Comparison of ENCODE assay signal across 16 cellular contexts in the genomic region with DNA sequence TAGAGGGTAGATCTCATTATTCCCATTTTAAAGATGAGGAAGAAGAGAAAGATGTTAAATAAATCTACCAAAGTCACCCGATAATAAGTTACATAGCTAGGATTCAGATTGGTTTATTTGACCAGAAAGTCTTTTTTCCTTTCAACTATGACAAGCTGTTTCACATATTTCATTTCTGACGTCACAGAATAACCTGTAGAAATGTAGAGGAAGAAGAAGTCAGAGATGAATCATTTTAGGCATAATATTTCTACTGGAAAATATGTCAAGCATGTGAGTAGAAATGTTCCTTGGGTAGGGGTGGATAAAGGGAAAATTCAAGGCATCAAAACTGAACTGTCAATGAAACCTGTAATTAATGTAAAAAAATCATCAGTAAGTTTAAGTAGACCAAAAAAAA.
A peak's percentile ranks its signal among the peaks of the same experiment; 100 is the strongest.
DNase-seq lines count a peak whose midpoint lies in the region; ATAC-seq, FAIRE-seq and TF ChIP-seq lines count a peak whose summit lies in the region.
"Had no signal": no experiment of that assay in that cellular context is flagged by ENCODE, and none has a peak within 500 bp of the region (broad histone marks: within the 10 kb centered on the region; RNA-seq: fewer than 3 reads in every experiment).

No MANE protein-coding gene starts in this region.

- H3K36me3 Mint-ChIP-seq in HFFc6 (ENCODE audit: low read depth) = no peaks in the 10 kb centered on the region

- H3K4me3 Mint-ChIP-seq in HFFc6 = no peak overlapping the region

- no peak overlapping the region for H3K27ac Mint-ChIP-seq in HFFc6

- H3K27me3 Mint-ChIP-seq in HFFc6 (ENCODE audit: insufficient read depth) = no peaks in the 10 kb centered on the region

- intact Hi-C loops in right cardiac atrium (cut with DNase I) = no loop called here

- H3K4me1 ChIP-seq in right cardiac atrium (ENCODE audit: control insufficient read depth, insufficient read depth, low read length) = no peaks in the 10 kb centered on the region

- H3K9me3 Mint-ChIP-seq in HFFc6 = no peaks in the 10 kb centered on the region

- 63% methylated on average over 2 of the region's 2 CpGs for WGBS in right cardiac atrium

- no peak for TF ChIP-seq CTCF in HFFc6 (IDR thresholded peaks at IDR 0.05)
- TF ChIP-seq CTCF in RWPE1 (conservative IDR thresholded peaks at IDR 0.05; ENCODE audit: low read depth) = no peak
- no peak for TF ChIP-seq CTCF in epithelial cell of esophagus (IDR thresholded peaks at IDR 0.05; ENCODE audit: insufficient read depth, low read depth, low read length, missing control alignments)

- no peak overlapping the region for H3K4me3 ChIP-seq in epithelial cell of esophagus (ENCODE audit: low read length)
- no peak overlapping the region for H3K4me3 ChIP-seq in right cardiac atrium (ENCODE audit: low read length)

- no peak overlapping the region for H3K27ac ChIP-seq in RWPE1
- H3K27ac ChIP-seq in right cardiac atrium (ENCODE audit: low read length) = no peak overlapping the region
- H3K27ac ChIP-seq: HL-60 had no signal

- peak; percentile 40 for FAIRE-seq in urothelium cell line (lab: Jason Lieb, UNC)
- FAIRE-seq: GM19239 had no signal

- ATAC-seq in right cardiac atrium = no peak
- ATAC-seq: SK-N-SH treated with all-trans-retinoic acid at 6 μM for 48 hours had no signal

- CTCF ChIA-PET in RWPE1 (lab: Yijun Ruan, JAX) = no interaction called here

- H3K9me3 ChIP-seq in right cardiac atrium (ENCODE audit: control insufficient read depth, low read length) = no peaks in the 10 kb centered on the region

- H3K4me1 Mint-ChIP-seq in HFFc6 (ENCODE audit: low read depth) = peaks cover 18% of the 10 kb centered on the region

- POLR2A ChIA-PET in RWPE1 (lab: Yijun Ruan, JAX; ENCODE audit: low non-redundant PET) = no interaction called here

- peak; percentile 3 for DNase-seq in HFFc6
- peak; percentile 8 for DNase-seq in RWPE1 (ENCODE audit: low spot score)
- peak; percentile 42 for DNase-seq in epithelial cell of esophagus (ENCODE audit: low read depth)
- no peak for DNase-seq in urothelium cell line (ENCODE audit: low spot score)
- DNase-seq in COLO668 (lab: John Stamatoyannopoulos, UW; ENCODE audit: unreplicated experiment) = no peak
- DNase-seq in right cardiac atrium = no peak
- DNase-seq in DMS153 treated with DMSO at 0.1 percent for 48 hours (lab: John Stamatoyannopoulos, UW; ENCODE audit: unreplicated experiment) = no peak
- DNase-seq: Karpas-422, NCI-H1930, NCI-H2171, NCI-H446 treated with DMSO at 0.1 percent for 48 hours, NCI-H774, Right ventricle myocardium superior had no signal

- no peaks in the 10 kb centered on the region for H3K27me3 ChIP-seq in right cardiac atrium (ENCODE audit: control insufficient read depth, insufficient read depth)

Comparison
In these comparisons a context has a peak if more than half of its experiments do, and no peak if none do; other contexts are left out.
1. DNase-seq: peak in HFFc6 (single experiment), RWPE1 (single experiment) and epithelial cell of esophagus (single experiment); none in urothelium cell line (single experiment), COLO668 (single experiment), right cardiac atrium (0 of 3) and DMS153 treated with DMSO at 0.1 percent for 48 hours (single experiment).